In the genomic region with DNA sequence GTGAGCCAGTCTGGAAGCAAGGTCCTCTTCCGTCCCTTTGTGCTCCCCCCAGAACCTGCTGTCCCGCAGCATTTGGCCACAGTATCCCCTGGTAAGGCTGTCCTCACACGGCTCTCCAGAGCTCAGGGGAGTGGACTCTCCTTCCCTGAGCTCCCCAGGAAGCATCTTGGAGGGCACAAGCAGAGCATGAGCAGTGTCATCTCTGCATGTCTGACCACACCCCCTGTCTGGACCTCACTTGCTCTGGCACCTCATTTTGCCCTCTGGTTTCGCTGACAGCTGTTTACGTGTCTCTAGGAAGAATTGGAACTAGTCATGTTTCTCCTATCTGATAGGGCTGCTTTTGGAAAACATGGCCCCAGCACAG, we compare ENCODE assay signal across 9 cellular contexts. TPM values are rescaled to one million over a fixed set of nuclear protein-coding genes. Genes with fewer than 3 reads are reported as not detected.
A peak's percentile ranks its signal among the peaks of the same experiment; 100 is the strongest.
DNase-seq lines count a peak whose midpoint lies in the region; ATAC-seq and TF ChIP-seq lines count a peak whose summit lies in the region.
"Had no signal": no experiment of that assay in that cellular context is flagged by ENCODE, and none has a peak within 500 bp of the region (broad histone marks: within the 10 kb centered on the region; RNA-seq: fewer than 3 reads in every experiment).

No MANE protein-coding gene starts in this region.

- H3K4me3 Mint-ChIP-seq in activated naive CD8-positive, alpha-beta T cell treated with anti-CD3 and anti-CD28 coated beads, Interleukin-2, amount 10 ng/mL, durations not matched to agents 7 days and 5 days = peak overlapping the region; percentile 77

- H3K27me3 Mint-ChIP-seq in activated naive CD8-positive, alpha-beta T cell treated with anti-CD3 and anti-CD28 coated beads, Interleukin-2, amount 10 ng/mL, durations not matched to agents 7 days and 5 days = no peaks in the 10 kb centered on the region
- H3K27me3 Mint-ChIP-seq: IgD-negative memory B cell had no signal

- H3K9me3 Mint-ChIP-seq in activated naive CD8-positive, alpha-beta T cell treated with anti-CD3 and anti-CD28 coated beads, Interleukin-2, amount 10 ng/mL, durations not matched to agents 7 days and 5 days = no peaks in the 10 kb centered on the region
- H3K9me3 Mint-ChIP-seq: IgD-negative memory B cell had no signal

- no peaks in the 10 kb centered on the region for H3K9me3 ChIP-seq in mucosa of rectum (ENCODE audit: control insufficient read depth in 2 of 2, low read length in 2 of 2)
- no peaks in the 10 kb centered on the region for H3K9me3 ChIP-seq in transverse colon

- peaks cover 31% of the 10 kb centered on the region for H3K4me1 Mint-ChIP-seq in activated naive CD8-positive, alpha-beta T cell treated with anti-CD3 and anti-CD28 coated beads, Interleukin-2, amount 10 ng/mL, durations not matched to agents 7 days and 5 days

- DNase-seq in activated effector memory CD4-positive, alpha-beta T cell treated with anti-CD3 and anti-CD28 coated beads, Interleukin-2, amount 50 U/mL, for 16 hours = peak; percentile 53
- DNase-seq in activated effector memory CD4-positive, alpha-beta T cell treated with Interleukin-2 at 50 U/mL for 16 hours = no peak
- DNase-seq in activated naive CD8-positive, alpha-beta T cell treated with anti-CD3 and anti-CD28 coated beads, Interleukin-2, amount 10 ng/mL, durations not matched to agents 7 days and 5 days = no peak
- DNase-seq in transverse colon = no peak
- no peak for DNase-seq in AG20443 (ENCODE audit: low spot score)
- DNase-seq in DMS79 treated with DMSO at 0.1 percent for 48 hours (lab: John Stamatoyannopoulos, UW) = no peak

- 78% methylated on average over 5 of the region's 5 CpGs; no CpG with 5 or more reads in 1 of the 2 donors for WGBS in transverse colon (ENCODE audit: low coverage in 1 of 2), 2 donors

- peak overlapping the region; percentile 93 for H3K27ac Mint-ChIP-seq in activated naive CD8-positive, alpha-beta T cell treated with anti-CD3 and anti-CD28 coated beads, Interleukin-2, amount 10 ng/mL, durations not matched to agents 7 days and 5 days

- no peak for TF ChIP-seq CTCF in transverse colon (IDR thresholded peaks at IDR 0.05)

- H3K27me3 ChIP-seq in mucosa of rectum (ENCODE audit: control insufficient read depth in 2 of 2, insufficient read depth in 2 of 2, low read length in 2 of 2) (no peaks in the 10 kb centered on the region), transverse colon (no peaks in the 10 kb centered on the region)

- TF ChIP-seq POLR2A in transverse colon (IDR thresholded peaks at IDR 0.05) = no peak

- peaks cover 24% of the 10 kb centered on the region for H3K36me3 Mint-ChIP-seq in activated naive CD8-positive, alpha-beta T cell treated with anti-CD3 and anti-CD28 coated beads, Interleukin-2, amount 10 ng/mL, durations not matched to agents 7 days and 5 days

- H3K4me3 ChIP-seq in mucosa of rectum (ENCODE audit: low read length in 2 of 2) = no peak overlapping the region
- H3K4me3 ChIP-seq in transverse colon = no peak overlapping the region

- peaks cover 16 to 23% of the 10 kb centered on the region in 2 donors for H3K4me1 ChIP-seq in mucosa of rectum (ENCODE audit: control insufficient read depth in 2 of 2, insufficient read depth in 2 of 2, low read length in 2 of 2)
- H3K4me1 ChIP-seq in transverse colon = peaks cover 9 to 23% (median 18%) of the 10 kb centered on the region in 4 donors

- POLR2A ChIA-PET in activated naive CD8-positive, alpha-beta T cell treated with anti-CD3 and anti-CD28 coated beads, Interleukin-2, amount 10 ng/mL, durations not matched to agents 7 days and 5 days (lab: Charles Lee) = interaction anchor here (0.7 to 3.5 kb wide), 7 partner anchors 13 to 432 kb away, joined by 3 to 61 read pairs (median 4); a partner anchor contains a TSS

- peak overlapping the region; percentile 53 to 75 for H3K27ac ChIP-seq in mucosa of rectum (ENCODE audit: low read depth in 2 of 2, low read length in 2 of 2)
- peak overlapping the region; percentile 79 to 90 (median 82) for H3K27ac ChIP-seq in transverse colon

- no peak for TF ChIP-seq EP300 in transverse colon (IDR thresholded peaks at IDR 0.05; ENCODE audit: low read depth)

- no peak for ATAC-seq in activated naive CD8-positive, alpha-beta T cell treated with anti-CD3 and anti-CD28 coated beads, Interleukin-2, amount 10 ng/mL, durations not matched to agents 7 days and 5 days (ENCODE audit: low read depth)
- no peak for ATAC-seq in GM21825 (IDR thresholded peaks at IDR 0.05; ENCODE audit: unreplicated experiment)

- in situ Hi-C loops in transverse colon (cut with MboI; ENCODE audit: low pct_ligation_motif_present in 1 of 4, low pct_unique_long_range_greater_than_20kb in 1 of 4, low sequenced_read_pairs in 3 of 4) = loop anchor here in 3 of 4 donors (10.0 to 25.0 kb wide), 4 partner anchors 93 to 168 kb away; no protein-coding TSS in a partner anchor

- no peaks in the 10 kb centered on the region for H3K36me3 ChIP-seq in mucosa of rectum (ENCODE audit: control insufficient read depth in 2 of 2, insufficient read depth in 2 of 2, low read length in 2 of 2)
- H3K36me3 ChIP-seq in transverse colon = no peaks in the 10 kb centered on the region

- H3K9ac ChIP-seq in mucosa of rectum (ENCODE audit: low read depth in 1 of 2, low read length in 2 of 2) = no peak overlapping the region

- intact Hi-C loops in transverse colon (cut with DNase I; ENCODE audit: low total_unique reads) = loop anchor here (10.0 kb wide), 1 partner anchor 115 kb away; no protein-coding TSS in a partner anchor

RNA-seq across cellular contexts. Expression of a gene that starts 15.5 kb away (rescaled TPM):
- total RNA-seq in activated naive CD8-positive, alpha-beta T cell treated with anti-CD3 and anti-CD28 coated beads, Interleukin-2, amount 10 ng/mL, durations not matched to agents 7 days and 5 days = 10 to 100 TPM; 27.4 to 29.1 TPM
- 10 to 100 TPM in 3 of 4 donors, under 1 TPM in 1; 0.40 to 13.7 (median 11.3) TPM for total RNA-seq in transverse colon

RNA-seq across cellular contexts. Expression of a gene that starts 36.1 kb away (rescaled TPM):
- total RNA-seq in activated naive CD8-positive, alpha-beta T cell treated with anti-CD3 and anti-CD28 coated beads, Interleukin-2, amount 10 ng/mL, durations not matched to agents 7 days and 5 days = 1 to 10 TPM; 6.3 to 8.5 TPM
- total RNA-seq in transverse colon = 100 to 1,000 TPM in 3 of 4 donors, 10 to 100 TPM in 1; 26.1 to 206 (median 166) TPM

RNA-seq across cellular contexts. Expression of a gene that starts 36.5 kb away (rescaled TPM):
- total RNA-seq in activated naive CD8-positive, alpha-beta T cell treated with anti-CD3 and anti-CD28 coated beads, Interleukin-2, amount 10 ng/mL, durations not matched to agents 7 days and 5 days = 10 to 100 TPM; 15.6 to 18.8 TPM
- 10 to 100 TPM in 3 of 4 donors, 1 to 10 TPM in 1; 5.8 to 38.9 (median 20.3) TPM for total RNA-seq in transverse colon

RNA-seq across cellular contexts. Expression of a gene that starts 50.4 kb away (rescaled TPM):
- total RNA-seq in activated naive CD8-positive, alpha-beta T cell treated with anti-CD3 and anti-CD28 coated beads, Interleukin-2, amount 10 ng/mL, durations not matched to agents 7 days and 5 days = 10 to 100 TPM; 37.4 to 38.5 TPM
- total RNA-seq in transverse colon = 10 to 100 TPM; 17.2 to 51.5 (median 24.7) TPM

RNA-seq across cellular contexts. Expression of a gene that starts 50.7 kb away (rescaled TPM):
- total RNA-seq in activated naive CD8-positive, alpha-beta T cell treated with anti-CD3 and anti-CD28 coated beads, Interleukin-2, amount 10 ng/mL, durations not matched to agents 7 days and 5 days = 100 to 1,000 TPM; 110 TPM
- total RNA-seq in transverse colon = 10 to 100 TPM; 18.9 to 66.5 (median 63.5) TPM
